8 cellular contexts compared by ENCODE assay signal in genomic region chr14:103528512-103529382, GRCh38. TPM values are rescaled to one million over a fixed set of nuclear protein-coding genes. Genes with fewer than 3 reads are reported as not detected.
DNase-seq lines count a peak whose midpoint lies in the region; TF ChIP-seq lines count a peak whose summit lies in the region.

Gene TRMT61A, plus strand, starts transcription at chr14:103529196. Its CDS starts 783 bp downstream, at chr14:103529979.

- H3K36me3 Mint-ChIP-seq in neural progenitor cell, result no peaks in the 10 kb centered on the region

- H3F3A ChIP-seq in neural progenitor cell (ENCODE audit: low read depth), result peaks cover 8% of the 10 kb centered on the region

- H3K4me3 Mint-ChIP-seq in neural progenitor cell, result peak within 1 kb of the TSS; percentile 96

- H3K4me1 ChIP-seq in neural progenitor cell (peaks cover 22% of the 10 kb centered on the region), stomach smooth muscle (ENCODE audit: control insufficient read depth, insufficient read depth, low read length) (peaks cover 73% of the 10 kb centered on the region)

- H3K27ac ChIP-seq in neural progenitor cell (no peak within 1 kb of the TSS), stomach smooth muscle (ENCODE audit: low read length) (peak within 1 kb of the TSS; percentile 84)

- H2AFZ ChIP-seq in neural progenitor cell (replicated peaks), result peak within 1 kb of the TSS; percentile 60

- DNase-seq in BJ (ENCODE audit: low read depth) (no peak), GM20000 (ENCODE audit: low spot score) (peak; percentile 98), LoVo (ENCODE audit: low spot score) (peak; percentile 91), SHP77 (lab: John Stamatoyannopoulos, UW) (peak; percentile 88 to 93), fibroblast of villous mesenchyme (ENCODE audit: low read depth) (peak; percentile 97), neural progenitor cell (ENCODE audit: low spot score) (peak; percentile 93)
- peak; percentile 59 for DNase-seq in activated gamma-delta T cell treated with anti-CD3 and anti-CD28 coated beads, Interleukin-2, amount 50 U/mL, for 16 hours (ENCODE audit: low read depth)

- H3K4me3 ChIP-seq in BJ (ENCODE audit: low read depth, low read length), result peak within 1 kb of the TSS; percentile 96
- peak within 1 kb of the TSS; percentile 77 for H3K4me3 ChIP-seq in fibroblast of villous mesenchyme (ENCODE audit: low read depth, low read length)
- peak within 1 kb of the TSS; percentile 88 for H3K4me3 ChIP-seq in neural progenitor cell
- H3K4me3 ChIP-seq in stomach smooth muscle (ENCODE audit: low read length in 2 of 2), result peak within 1 kb of the TSS; percentile 90 to 98

- TF ChIP-seq CTCF in BJ (IDR thresholded peaks at IDR 0.05; ENCODE audit: insufficient read depth, low read depth, low read length), result no peak
- no peak for TF ChIP-seq CTCF in GM20000 (IDR thresholded peaks at IDR 0.05; ENCODE audit: extremely low read depth, missing control alignments)
- TF ChIP-seq CTCF in fibroblast of villous mesenchyme (IDR thresholded peaks at IDR 0.05; ENCODE audit: insufficient read depth, low read depth, low read length), result no peak
- no peak for TF ChIP-seq CTCF in neural progenitor cell (IDR thresholded peaks at IDR 0.05)

- CTCF ChIA-PET in BJ (lab: Yijun Ruan, JAX), result interaction anchor here (1.5 to 3.0 kb wide), 7 partner anchors 8 to 29 kb away, joined by 6 to 18 read pairs (median 9); no protein-coding TSS in a partner anchor

- no peaks in the 10 kb centered on the region for H3K9me3 Mint-ChIP-seq in neural progenitor cell

- H3K9ac ChIP-seq in neural progenitor cell (peak within 1 kb of the TSS; percentile 38), stomach smooth muscle (ENCODE audit: low read length in 2 of 2) (peak within 1 kb of the TSS; percentile 82 to 94)

- no peaks in the 10 kb centered on the region for H3K9me3 ChIP-seq in neural progenitor cell (ENCODE audit: low read depth)
- H3K9me3 ChIP-seq in stomach smooth muscle (ENCODE audit: control insufficient read depth in 2 of 2, low read length in 2 of 2), result no peaks in the 10 kb centered on the region

- peaks cover 7% of the 10 kb centered on the region for H3K27me3 Mint-ChIP-seq in neural progenitor cell (ENCODE audit: insufficient read depth, low read depth)

- peaks cover 4% of the 10 kb centered on the region for H3K36me3 ChIP-seq in BJ (ENCODE audit: control insufficient read depth, insufficient read depth, low read length)
- no peaks in the 10 kb centered on the region for H3K36me3 ChIP-seq in neural progenitor cell
- H3K36me3 ChIP-seq in stomach smooth muscle (ENCODE audit: control insufficient read depth in 2 of 2, insufficient read depth in 2 of 2, low read length in 2 of 2), result peaks cover 5 to 7% of the 10 kb centered on the region in 2 donors

- peaks cover under 1% of the 10 kb centered on the region; the same call in 1 of the 2 replicates for H3K27me3 ChIP-seq in BJ (ENCODE audit: control insufficient read depth, insufficient read depth, low read length)
- H3K27me3 ChIP-seq in neural progenitor cell, result peaks cover 11% of the 10 kb centered on the region
- no peaks in the 10 kb centered on the region for H3K27me3 ChIP-seq in stomach smooth muscle (ENCODE audit: control insufficient read depth in 1 of 2, insufficient read depth in 2 of 2, low read length in 2 of 2)

- peaks cover 28% of the 10 kb centered on the region for H4K20me1 ChIP-seq in neural progenitor cell (ENCODE audit: low read depth)

- peak within 1 kb of the TSS; percentile 93 for H3K4me2 ChIP-seq in neural progenitor cell

- POLR2A ChIA-PET in BJ (lab: Charles Lee), result interaction anchor here (0.7 kb wide), 1 partner anchor 10 kb away, joined by 13 read pairs; no protein-coding TSS in a partner anchor

- peaks cover 17% of the 10 kb centered on the region for H3K79me2 ChIP-seq in neural progenitor cell (ENCODE audit: low read depth)

- H3K27ac Mint-ChIP-seq in neural progenitor cell, result peak within 1 kb of the TSS; percentile 97

- peaks cover 46% of the 10 kb centered on the region for H3K4me1 Mint-ChIP-seq in neural progenitor cell

RNA-seq across cellular contexts. Expression of gene TRMT61A, which starts in this region (rescaled TPM):
- 6.2 and 11.7 TPM in 2 replicates for polyA plus RNA-seq in BJ (2011; rRNA removed)
- polyA minus RNA-seq in BJ (2011; rRNA and poly(A)+ RNA removed), result 3.7 and 4.5 TPM in 2 replicates
- total RNA-seq in fibroblast of villous mesenchyme, result 8.2 and 9.7 TPM in 2 replicates
- total RNA-seq in neural progenitor cell (ENCODE audit: low replicate concordance), result 1.2 and 5.6 TPM in 2 replicates
